12 cellular contexts compared by ENCODE assay signal in the genomic region with DNA sequence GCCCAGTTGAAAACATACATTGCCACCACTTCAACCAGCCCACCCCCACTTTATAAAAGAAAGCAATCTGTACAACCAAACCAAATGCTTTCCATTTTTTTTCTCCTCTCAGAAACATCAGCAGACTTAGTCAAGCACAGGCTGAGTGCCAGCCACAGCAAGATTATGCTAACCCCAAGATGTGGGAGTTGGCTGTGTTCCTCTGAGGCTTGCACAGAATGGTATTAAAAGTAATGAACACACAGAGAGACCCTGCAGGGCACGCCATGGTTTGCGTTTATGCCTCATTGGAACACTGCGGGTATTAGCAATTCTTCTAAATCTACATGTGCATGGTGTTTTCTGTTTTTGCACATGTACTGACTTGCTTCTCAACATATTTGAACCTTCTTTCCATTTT.
DNase-seq lines count a peak whose midpoint lies in the region; ATAC-seq and TF ChIP-seq lines count a peak whose summit lies in the region.
"Had no signal": no experiment of that assay in that cellular context is flagged by ENCODE, and none has a peak within 500 bp of the region (broad histone marks: within the 10 kb centered on the region; RNA-seq: fewer than 3 reads in every experiment).

No MANE protein-coding gene starts in this region.

- H3K9me3 ChIP-seq in CD8-positive, alpha-beta T cell (ENCODE audit: low read length): no peaks in the 10 kb centered on the region

- no peaks in the 10 kb centered on the region for H3K4me1 Mint-ChIP-seq in CD8-positive, alpha-beta T cell (ENCODE audit: low read depth)
- H3K4me1 Mint-ChIP-seq: CD14-positive monocyte had no signal

- TF ChIP-seq CTCF in AG04449 (IDR thresholded peaks at IDR 0.05; ENCODE audit: insufficient read depth, low read length, missing control alignments) (no peak), omental fat pad (IDR thresholded peaks at IDR 0.05) (no peak)
- TF ChIP-seq CTCF in CD8-positive, alpha-beta T cell (IDR thresholded peaks at IDR 0.05): no peak

- H3K27me3 Mint-ChIP-seq in CD8-positive, alpha-beta T cell (ENCODE audit: low read depth): no peaks in the 10 kb centered on the region

- H3K4me3 Mint-ChIP-seq in CD8-positive, alpha-beta T cell: no peak overlapping the region
- H3K4me3 Mint-ChIP-seq: CD14-positive monocyte had no signal

- ATAC-seq in omental fat pad (ENCODE audit: low FRiP score) (peak; percentile 63), HG03378 (IDR thresholded peaks at IDR 0.05; ENCODE audit: unreplicated experiment) (no peak)
- ATAC-seq in CD8-positive, alpha-beta T cell: no peak

- no peak overlapping the region for H3K27ac Mint-ChIP-seq in CD8-positive, alpha-beta T cell
- H3K27ac Mint-ChIP-seq: CD14-positive monocyte had no signal

- H3K4me1 ChIP-seq in CD8-positive, alpha-beta T cell (ENCODE audit: insufficient read depth, low read length): no peaks in the 10 kb centered on the region

- no peaks in the 10 kb centered on the region for H3K36me3 Mint-ChIP-seq in CD8-positive, alpha-beta T cell
- H3K36me3 Mint-ChIP-seq: CD14-positive monocyte had no signal

- CTCF ChIA-PET in AG04449 (lab: Yijun Ruan, JAX): no interaction called here
- CTCF ChIA-PET in CD8-positive, alpha-beta T cell (lab: Charles Lee): no interaction called here

- POLR2A ChIA-PET in AG04449 (lab: Yijun Ruan, JAX): no interaction called here
- POLR2A ChIA-PET in CD8-positive, alpha-beta T cell (lab: Charles Lee): no interaction called here

- no peaks in the 10 kb centered on the region for H3K36me3 ChIP-seq in CD8-positive, alpha-beta T cell (ENCODE audit: insufficient read depth, low read length)

- intact Hi-C loops in CD8-positive, alpha-beta T cell (cut with DNase I, micrococcal nuclease): no loop called here

- peaks cover 5% of the 10 kb centered on the region for H3K9me3 Mint-ChIP-seq in CD8-positive, alpha-beta T cell

- no peak overlapping the region for H3K4me3 ChIP-seq in AG04449 (ENCODE audit: low read depth, low read length)
- no peak overlapping the region for H3K4me3 ChIP-seq in CD8-positive, alpha-beta T cell (ENCODE audit: low read depth, low read length)

- no peak overlapping the region for H3K27ac ChIP-seq in CD8-positive, alpha-beta T cell (ENCODE audit: low read depth, low read length)

- H3K27me3 ChIP-seq in CD8-positive, alpha-beta T cell (ENCODE audit: insufficient read depth, low read length): no peaks in the 10 kb centered on the region

- DNase-seq in AG04449 (ENCODE audit: low read depth, low spot score) (peak; percentile 65), NCI-H226 (peak; percentile 90), fibroblast of gingiva (ENCODE audit: low read depth) (peak; percentile 84), omental fat pad (ENCODE audit: low spot score) (no peak), UCSD-AML1 (lab: John Stamatoyannopoulos, UW; ENCODE audit: unreplicated experiment) (no peak), NAMALWA (ENCODE audit: low spot score) (no peak)
- no peak for DNase-seq in CD8-positive, alpha-beta T cell
- DNase-seq: activated T-cell treated with anti-CD3 and anti-CD28 coated beads for 4 hours; H7; stimulated activated CD4-positive, alpha-beta T cell treated with anti-CD3 and anti-CD28 coated beads, Interleukin-4, amount 100 ng/mL, for 4 hours had no signal

Comparison
In these comparisons a context has a peak if more than half of its experiments do, and no peak if none do; other contexts are left out.
1. DNase-seq: peak in AG04449 (single experiment), NCI-H226 (single experiment) and fibroblast of gingiva (single experiment); none in omental fat pad (single experiment), UCSD-AML1 (single experiment), NAMALWA (single experiment) and CD8-positive, alpha-beta T cell (0 of 7).